Comparison of ENCODE assay signal across 8 cellular contexts in the genomic region with DNA sequence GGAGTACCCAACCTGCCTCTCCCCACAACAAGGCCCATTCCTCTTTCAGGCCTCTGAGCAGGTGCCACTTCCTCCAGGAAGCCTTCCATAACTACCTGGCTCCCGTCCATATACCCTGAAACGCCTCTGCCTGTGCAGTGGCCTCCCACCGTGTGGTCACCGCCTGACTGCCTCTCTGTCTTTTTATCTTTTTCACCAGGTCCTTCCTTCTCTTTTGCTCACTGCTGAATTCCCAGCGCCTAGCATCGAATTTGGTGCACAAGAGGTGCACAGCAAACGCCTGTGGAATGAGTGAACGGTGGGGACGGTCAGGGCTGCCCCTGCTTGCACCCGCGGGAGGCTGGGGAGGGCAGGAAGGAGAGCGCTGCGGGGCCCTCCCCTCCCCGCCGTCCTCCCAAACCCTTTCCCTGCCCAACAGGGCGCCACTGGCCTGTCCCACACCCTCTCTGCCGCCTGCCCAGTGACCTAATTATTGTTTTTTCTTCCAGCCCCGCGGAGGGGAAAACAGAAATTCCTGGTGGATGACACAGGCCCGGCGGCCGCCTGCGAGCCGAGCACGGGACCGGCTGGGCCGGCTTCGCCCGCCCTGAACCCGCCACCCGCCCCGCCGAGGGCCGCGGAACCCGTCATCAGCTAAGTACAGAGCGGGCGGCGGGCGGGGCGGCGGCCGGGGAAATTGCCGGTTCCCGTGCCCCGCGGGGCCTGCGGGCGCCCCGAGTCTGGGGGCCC.
A peak's percentile ranks its signal among the peaks of the same experiment; 100 is the strongest.
DNase-seq lines count a peak whose midpoint lies in the region; ATAC-seq and TF ChIP-seq lines count a peak whose summit lies in the region.

No MANE protein-coding gene starts in this region.

- H3K36me3 ChIP-seq in body of pancreas (replicated peaks in 1 of 2; ENCODE audit: insufficient read depth in 1 of 2, low read depth in 2 of 2) (no peaks in the 10 kb centered on the region), hepatocyte (replicated peaks; ENCODE audit: insufficient read depth, low read depth) (no peaks in the 10 kb centered on the region), prostate gland (no peaks in the 10 kb centered on the region)

- peak; percentile 95 for DNase-seq in EL
- peak; percentile 69 for DNase-seq in NCI-H460 (ENCODE audit: extremely low read depth, low read depth)
- DNase-seq in body of pancreas: peak; percentile 85 to 90 (median 89)
- DNase-seq in hepatocyte (ENCODE audit: low spot score): peak; percentile 95
- DNase-seq in prostate gland (ENCODE audit: low spot score): peak; percentile 79
- no peak for DNase-seq in NCI-H2029 (lab: John Stamatoyannopoulos, UW)

- H3K4me1 ChIP-seq in body of pancreas (peaks cover 15% of the 10 kb centered on the region), hepatocyte (ENCODE audit: insufficient read depth) (peaks cover 26% of the 10 kb centered on the region), prostate gland (replicated peaks) (peaks cover 3% of the 10 kb centered on the region)

- peak; percentile 90 for ATAC-seq in body of pancreas
- no peak for ATAC-seq in HG02970 (IDR thresholded peaks at IDR 0.05; ENCODE audit: low FRiP score, unreplicated experiment)
- ATAC-seq in GM19452 (IDR thresholded peaks at IDR 0.05; ENCODE audit: unreplicated experiment): no peak

- TF ChIP-seq POLR2A in body of pancreas (IDR thresholded peaks at IDR 0.05): peak; percentile 76 to 87 (median 79)
- peak; percentile 13 for TF ChIP-seq POLR2A in prostate gland (IDR thresholded peaks at IDR 0.05)

- TF ChIP-seq CTCF in body of pancreas (IDR thresholded peaks at IDR 0.05) (no peak), hepatocyte (IDR thresholded peaks at IDR 0.05; ENCODE audit: poor library complexity) (no peak), prostate gland (IDR thresholded peaks at IDR 0.05) (peak in 1 of 4 experiments; percentile 10)

- H3K4me3 ChIP-seq in body of pancreas: no peak overlapping the region
- H3K4me3 ChIP-seq in hepatocyte: no peak overlapping the region
- H3K4me3 ChIP-seq in prostate gland: peak overlapping the region; percentile 35 to 48

- peak overlapping the region; percentile 27 for H2AFZ ChIP-seq in hepatocyte

- H3K9me3 ChIP-seq in body of pancreas (no peaks in the 10 kb centered on the region), hepatocyte (ENCODE audit: low read depth) (no peaks in the 10 kb centered on the region), prostate gland (no peaks in the 10 kb centered on the region)

- H3K79me2 ChIP-seq in hepatocyte: peaks cover 8% of the 10 kb centered on the region

- peak overlapping the region; percentile 75 for H3K4me2 ChIP-seq in hepatocyte

- H3K9me2 ChIP-seq in hepatocyte (replicated peaks; ENCODE audit: insufficient read depth): no peaks in the 10 kb centered on the region

- WGBS in body of pancreas, 2 donors: 3 to 25% methylated on average over 7 to 49 of the region's 50 CpGs
- 10% methylated on average over 20 of the region's 50 CpGs for WGBS in hepatocyte (ENCODE audit: low lambda C conversion rate, missing lambda C conversion rate)
- WGBS in prostate gland: 7% methylated on average over 50 of the region's 50 CpGs

- H3K27me3 ChIP-seq in body of pancreas: no peaks in the 10 kb centered on the region
- H3K27me3 ChIP-seq in hepatocyte: no peaks in the 10 kb centered on the region
- no peaks in the 10 kb centered on the region for H3K27me3 ChIP-seq in prostate gland (replicated peaks; ENCODE audit: insufficient read depth)

- H3K27ac ChIP-seq in body of pancreas (peak overlapping the region; percentile 91 to 97 (median 94)), hepatocyte (peak overlapping the region; percentile 98), prostate gland (peak overlapping the region; percentile 74 to 82)

- intact Hi-C loops in body of pancreas (cut with DNase I): no loop called here
- intact Hi-C loops in prostate gland (cut with DNase I): loop anchor here (2.0 kb wide), 1 partner anchor 141 kb away; no protein-coding TSS in a partner anchor

- no peaks in the 10 kb centered on the region for H4K20me1 ChIP-seq in hepatocyte (ENCODE audit: insufficient read depth, poor library complexity, severe bottlenecking)

Comparison
In these comparisons a context has a peak if more than half of its experiments do, and no peak if none do; other contexts are left out.
1. H3K4me3 ChIP-seq: peak in prostate gland (2 of 2); none in body of pancreas (0 of 2) and hepatocyte (single experiment).
2. Peak in every context shown above with its lines, with median percentiles within 50 percentile points of each other: H3K27ac ChIP-seq.